Comparison of ENCODE assay signal across 26 cellular contexts in genomic region chr2:221107424-221107823, GRCh38.
"Had no signal": no experiment of that assay in that cellular context is flagged by ENCODE, and none has a peak within 500 bp of the region (broad histone marks: within the 10 kb centered on the region; RNA-seq: fewer than 3 reads in every experiment).

No MANE protein-coding gene starts in this region.

- H3K9me3 ChIP-seq: stomach, suprapubic skin, testis, thoracic aorta, thyroid gland, tibial artery, tibial nerve, transverse colon, upper lobe of left lung, upper lobe of right lung, uterus, vagina had no signal

- H3K4me1 ChIP-seq: transverse colon had no signal

- H3K36me3 ChIP-seq: stomach, suprapubic skin, thoracic aorta, thyroid gland, tibial artery, tibial nerve, transverse colon, upper lobe of left lung, upper lobe of right lung, uterus, vagina had no signal

- H3K4me3 ChIP-seq: stomach, suprapubic skin, testis, thoracic aorta, thyroid gland, tibial artery, tibial nerve, transverse colon, upper lobe of left lung, upper lobe of right lung, uterus, vagina had no signal

- DNase-seq: stimulated activated CD4-positive, alpha-beta T cell treated with anti-CD3 and anti-CD28 coated beads, Interleukin-2, amount 100 ng/mL, for 48 hours; stimulated activated CD4-positive, alpha-beta T cell treated with anti-CD3 and anti-CD28 coated beads, Interleukin-4, amount 100 ng/mL, for 1 hour; stimulated activated CD4-positive, alpha-beta T cell treated with anti-CD3 and anti-CD28 coated beads, Interleukin-4, amount 100 ng/mL, for 24 hours; stimulated activated CD4-positive, alpha-beta T cell treated with anti-CD3 and anti-CD28 coated beads, Interleukin-4, amount 100 ng/mL, for 4 hours; stimulated activated CD8-positive, alpha-beta memory T cell treated with anti-CD3 and anti-CD28 coated beads, Interleukin-4, amount 100 ng/mL, for 48 hours; stimulated activated naive B cell treated with anti-CD40 and anti-IgM and Interleukin-4, amounts not matched to agents 10 μg/mL and 1 μg/mL and 100 μg/mL, for 72 hours; stimulated activated naive CD4-positive, alpha-beta T cell; stimulated activated naive CD4-positive, alpha-beta T cell treated with Interleukin-2 at 50 U/mL for 16 hours; stimulated activated naive CD8-positive, alpha-beta T cell treated with anti-CD3 and anti-CD28 coated beads, Interleukin-15, amount 100 ng/mL, for 72 hours; stimulated activated naive CD8-positive, alpha-beta T cell treated with anti-CD3 and anti-CD28 coated beads, Interleukin-15, Interleukin-2, amounts not matched to agents 100 U/mL and 50 U/mL, for 24 hours; stomach; substantia nigra; testis; thyroid gland; tibial artery; transverse colon; trophoblast cell; upper lobe of left lung; upper lobe of right lung; uterus had no signal

- ATAC-seq: stimulated activated effector memory CD8-positive, alpha-beta T cell treated with anti-CD3 and anti-CD28 coated beads, Interleukin-12 subunit alpha, Interleukin-12 subunit beta, amount 100 ng/mL, for 72 hours; stimulated activated memory B cell treated with anti-CD40 and anti-IgM and Interleukin-4, amounts not matched to agents 10 μg/mL and 1 μg/mL and 100 μg/mL, for 72 hours; stimulated activated naive B cell treated with anti-CD40 and anti-IgM and Interleukin-4, amounts not matched to agents 10 μg/mL and 1 μg/mL and 100 μg/mL, for 72 hours; stimulated activated naive CD8-positive, alpha-beta T cell treated with anti-CD3 and anti-CD28 coated beads, Interleukin-15, amount 100 ng/mL, for 72 hours; stimulated activated naive CD8-positive, alpha-beta T cell treated with anti-CD3 and anti-CD28 coated beads, Interleukin-15, Interleukin-2, amounts not matched to agents 100 U/mL and 50 U/mL, for 24 hours; upper lobe of right lung had no signal
